12 cellular contexts compared by ENCODE assay signal in the genomic region with DNA sequence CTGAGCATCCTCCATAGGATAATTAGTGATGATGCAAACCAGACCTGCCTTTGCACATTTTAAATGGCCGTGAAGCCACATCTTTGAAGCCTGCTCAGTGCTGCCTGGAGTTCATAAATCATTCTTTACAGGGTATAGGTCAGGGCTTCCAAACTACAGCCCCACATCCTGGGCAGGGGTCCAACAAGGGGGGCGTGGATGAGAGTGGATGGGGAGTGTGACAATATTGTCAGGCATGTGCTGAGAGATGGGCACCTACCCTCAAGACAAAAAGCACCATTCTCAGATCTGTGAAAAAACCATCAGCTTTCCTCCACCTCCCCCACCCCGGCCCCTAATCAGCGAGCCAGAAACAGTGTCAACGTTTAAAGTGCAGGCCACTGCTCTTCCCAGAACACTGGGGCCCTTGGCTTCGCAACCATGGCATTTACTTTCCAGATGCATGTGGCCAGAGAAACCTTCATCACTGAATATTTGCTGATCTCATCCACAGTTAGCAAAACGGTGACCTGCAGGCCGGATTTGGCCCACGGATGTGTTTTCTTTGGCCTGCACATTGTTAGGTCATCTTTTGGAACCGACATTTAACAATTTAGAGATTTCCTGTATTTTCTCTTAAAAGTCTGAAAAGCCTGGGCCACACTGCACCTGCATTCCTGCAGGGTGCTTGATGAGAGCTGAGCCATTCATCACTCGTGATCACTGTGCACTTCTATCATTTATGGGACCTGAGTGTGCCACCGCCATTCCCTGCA.
DNase-seq lines count a peak whose midpoint lies in the region; ATAC-seq and TF ChIP-seq lines count a peak whose summit lies in the region.
"Had no signal": no experiment of that assay in that cellular context is flagged by ENCODE, and none has a peak within 500 bp of the region (broad histone marks: within the 10 kb centered on the region; RNA-seq: fewer than 3 reads in every experiment).

No MANE protein-coding gene starts in this region.

- no peak overlapping the region for H3K4me3 ChIP-seq in astrocyte of the spinal cord (ENCODE audit: low read depth, low read length)
- no peak overlapping the region for H3K4me3 ChIP-seq in thoracic aorta

- H3K36me3 Mint-ChIP-seq in activated CD8-positive, alpha-beta memory T cell treated with anti-CD3 and anti-CD28 coated beads, Interleukin-2, amount 10 ng/mL, durations not matched to agents 7 days and 5 days = peaks cover 53% of the 10 kb centered on the region
- peaks cover 42% of the 10 kb centered on the region for H3K36me3 Mint-ChIP-seq in activated T-helper 1 cell treated with anti-CD3 and anti-CD28 coated beads, Interleukin-12 subunit alpha, Interleukin-12 subunit beta, Interleukin-2, Interleukin-4 antibody, amounts not matched to agents 30 ng/mL and 10 ng/mL and 1 ng/mL, durations not matched to agents 14 hours and 24 hours and 36 hours (ENCODE audit: low read depth)
- H3K36me3 Mint-ChIP-seq: WTC11 had no signal

- CTCF ChIA-PET in activated CD8-positive, alpha-beta memory T cell treated with anti-CD3 and anti-CD28 coated beads, Interleukin-2, amount 10 ng/mL, durations not matched to agents 7 days and 5 days (lab: Charles Lee) = interaction anchor here (1.0 to 2.7 kb wide), 3 partner anchors 11 to 45 kb away, joined by 3 to 12 read pairs (median 6); no protein-coding TSS in a partner anchor

- peaks cover 31% of the 10 kb centered on the region for H3K4me1 Mint-ChIP-seq in activated CD8-positive, alpha-beta memory T cell treated with anti-CD3 and anti-CD28 coated beads, Interleukin-2, amount 10 ng/mL, durations not matched to agents 7 days and 5 days
- peaks cover 42% of the 10 kb centered on the region for H3K4me1 Mint-ChIP-seq in activated T-helper 1 cell treated with anti-CD3 and anti-CD28 coated beads, Interleukin-12 subunit alpha, Interleukin-12 subunit beta, Interleukin-2, Interleukin-4 antibody, amounts not matched to agents 30 ng/mL and 10 ng/mL and 1 ng/mL, durations not matched to agents 14 hours and 24 hours and 36 hours (ENCODE audit: low read depth)
- H3K4me1 Mint-ChIP-seq: WTC11 had no signal

- no peaks in the 10 kb centered on the region for H3K27me3 ChIP-seq in thoracic aorta (replicated peaks; ENCODE audit: insufficient read depth)

- DNase-seq in activated CD8-positive, alpha-beta memory T cell treated with anti-CD3 and anti-CD28 coated beads, Interleukin-2, amount 10 ng/mL, durations not matched to agents 7 days and 5 days = no peak
- DNase-seq in activated CD8-positive, alpha-beta memory T cell treated with anti-CD3 and anti-CD28 coated beads for 24 hours = no peak
- DNase-seq in astrocyte of the spinal cord (ENCODE audit: low read depth, low spot score) (peak; percentile 92), iris pigment epithelial cell (ENCODE audit: low read depth) (peak; percentile 75), thoracic aorta (ENCODE audit: low spot score) (no peak), NCI-H2029 treated with DMSO at 0.1 percent for 48 hours (lab: John Stamatoyannopoulos, UW) (no peak), iPS-NIHi11 (ENCODE audit: low spot score) (no peak)
- DNase-seq in activated T-helper 1 cell treated with anti-CD3 and anti-CD28 coated beads, Interleukin-12 subunit alpha, Interleukin-12 subunit beta, Interleukin-2, Interleukin-4 antibody, amounts not matched to agents 30 ng/mL and 10 ng/mL and 1 ng/mL, durations not matched to agents 14 hours and 24 hours and 36 hours (ENCODE audit: low spot score) = no peak
- DNase-seq: ACHN, NCI-H1048 had no signal

- intact Hi-C loops in activated T-helper 1 cell treated with anti-CD3 and anti-CD28 coated beads, Interleukin-12 subunit alpha, Interleukin-12 subunit beta, Interleukin-2, Interleukin-4 antibody, amounts not matched to agents 30 ng/mL and 10 ng/mL and 1 ng/mL, durations not matched to agents 14 hours and 24 hours and 36 hours (cut with micrococcal nuclease) = loop anchor here (5.0 kb wide), 1 partner anchor 163 kb away; no protein-coding TSS in a partner anchor

- peaks cover 17 to 41% of the 10 kb centered on the region in 2 donors for H3K4me1 ChIP-seq in thoracic aorta (ENCODE audit: control insufficient read depth in 1 of 2, low read depth in 2 of 2)

- H3K27me3 Mint-ChIP-seq in activated CD8-positive, alpha-beta memory T cell treated with anti-CD3 and anti-CD28 coated beads, Interleukin-2, amount 10 ng/mL, durations not matched to agents 7 days and 5 days = no peaks in the 10 kb centered on the region
- H3K27me3 Mint-ChIP-seq in activated T-helper 1 cell treated with anti-CD3 and anti-CD28 coated beads, Interleukin-12 subunit alpha, Interleukin-12 subunit beta, Interleukin-2, Interleukin-4 antibody, amounts not matched to agents 30 ng/mL and 10 ng/mL and 1 ng/mL, durations not matched to agents 14 hours and 24 hours and 36 hours (ENCODE audit: insufficient read depth) = no peaks in the 10 kb centered on the region

- no peak for ATAC-seq in activated CD8-positive, alpha-beta memory T cell treated with anti-CD3 and anti-CD28 coated beads, Interleukin-2, amount 10 ng/mL, durations not matched to agents 7 days and 5 days
- peak; percentile 38 for ATAC-seq in thoracic aorta (ENCODE audit: insufficient number of reproducible peaks, low FRiP score, low read depth)
- ATAC-seq: activated naive CD4-positive, alpha-beta T cell treated with anti-CD3 and anti-CD28 coated beads, Interleukin-2, amount 50 U/mL, for 72 hours; WTC11 had no signal

- no peaks in the 10 kb centered on the region for H3K36me3 ChIP-seq in thoracic aorta

- TF ChIP-seq CTCF in astrocyte of the spinal cord (IDR thresholded peaks at IDR 0.05; ENCODE audit: low read depth, low read length) = no peak
- no peak for TF ChIP-seq CTCF in thoracic aorta (IDR thresholded peaks at IDR 0.05)

- in situ Hi-C loops in astrocyte of the spinal cord (cut with HindIII; ENCODE audit: low sequenced_read_pairs) = no loop called here

- H3K9me3 ChIP-seq in thoracic aorta = no peaks in the 10 kb centered on the region

- H3K27ac ChIP-seq in thoracic aorta = peak overlapping the region in 1 of 2 donors; percentile 56

- no peaks in the 10 kb centered on the region for H3K9me3 Mint-ChIP-seq in activated CD8-positive, alpha-beta memory T cell treated with anti-CD3 and anti-CD28 coated beads, Interleukin-2, amount 10 ng/mL, durations not matched to agents 7 days and 5 days (ENCODE audit: low read depth)
- no peaks in the 10 kb centered on the region for H3K9me3 Mint-ChIP-seq in activated T-helper 1 cell treated with anti-CD3 and anti-CD28 coated beads, Interleukin-12 subunit alpha, Interleukin-12 subunit beta, Interleukin-2, Interleukin-4 antibody, amounts not matched to agents 30 ng/mL and 10 ng/mL and 1 ng/mL, durations not matched to agents 14 hours and 24 hours and 36 hours
- H3K9me3 Mint-ChIP-seq: activated naive CD4-positive, alpha-beta T cell treated with anti-CD3 and anti-CD28 coated beads, Interleukin-2, amount 50 U/mL, for 72 hours; WTC11 had no signal

- H3K27ac Mint-ChIP-seq in activated CD8-positive, alpha-beta memory T cell treated with anti-CD3 and anti-CD28 coated beads, Interleukin-2, amount 10 ng/mL, durations not matched to agents 7 days and 5 days = peak overlapping the region; percentile 3
- no peak overlapping the region for H3K27ac Mint-ChIP-seq in activated T-helper 1 cell treated with anti-CD3 and anti-CD28 coated beads, Interleukin-12 subunit alpha, Interleukin-12 subunit beta, Interleukin-2, Interleukin-4 antibody, amounts not matched to agents 30 ng/mL and 10 ng/mL and 1 ng/mL, durations not matched to agents 14 hours and 24 hours and 36 hours
- H3K27ac Mint-ChIP-seq: WTC11 had no signal

- H3K4me3 Mint-ChIP-seq in activated CD8-positive, alpha-beta memory T cell treated with anti-CD3 and anti-CD28 coated beads, Interleukin-2, amount 10 ng/mL, durations not matched to agents 7 days and 5 days = no peak overlapping the region
- no peak overlapping the region for H3K4me3 Mint-ChIP-seq in activated T-helper 1 cell treated with anti-CD3 and anti-CD28 coated beads, Interleukin-12 subunit alpha, Interleukin-12 subunit beta, Interleukin-2, Interleukin-4 antibody, amounts not matched to agents 30 ng/mL and 10 ng/mL and 1 ng/mL, durations not matched to agents 14 hours and 24 hours and 36 hours
- H3K4me3 Mint-ChIP-seq: WTC11 had no signal

Comparison
In these comparisons a context has a peak if more than half of its experiments do, and no peak if none do; other contexts are left out.
1. DNase-seq: peak in astrocyte of the spinal cord (single experiment) and iris pigment epithelial cell (single experiment); none in activated CD8-positive, alpha-beta memory T cell treated with anti-CD3 and anti-CD28 coated beads, Interleukin-2, amount 10 ng/mL, durations not matched to agents 7 days and 5 days (single experiment), activated CD8-positive, alpha-beta memory T cell treated with anti-CD3 and anti-CD28 coated beads for 24 hours (single experiment), thoracic aorta (single experiment), NCI-H2029 treated with DMSO at 0.1 percent for 48 hours (single experiment), iPS-NIHi11 (single experiment) and activated T-helper 1 cell treated with anti-CD3 and anti-CD28 coated beads, Interleukin-12 subunit alpha, Interleukin-12 subunit beta, Interleukin-2, Interleukin-4 antibody, amounts not matched to agents 30 ng/mL and 10 ng/mL and 1 ng/mL, durations not matched to agents 14 hours and 24 hours and 36 hours (single experiment).